Comparison of ENCODE assay signal across 9 cellular contexts in the genomic region with DNA sequence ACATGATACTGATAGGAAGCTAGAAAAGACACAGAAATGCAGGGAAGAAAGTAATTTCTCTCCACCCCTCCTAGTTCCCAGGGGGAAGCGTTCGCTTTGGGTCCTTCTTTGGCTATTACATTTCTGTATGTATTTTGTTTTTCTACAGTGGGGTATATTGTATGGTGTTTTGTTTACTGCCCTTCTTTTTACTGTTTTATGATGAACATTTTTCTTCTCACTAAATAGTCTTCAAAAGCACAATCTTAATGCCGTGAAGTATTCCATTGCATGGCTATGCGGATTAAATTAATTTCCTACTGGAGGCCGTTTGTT. TPM values are rescaled to one million over a fixed set of nuclear protein-coding genes. Genes with fewer than 3 reads are reported as not detected.
DNase-seq lines count a peak whose midpoint lies in the region; ATAC-seq, FAIRE-seq and TF ChIP-seq lines count a peak whose summit lies in the region.
"Had no signal": no experiment of that assay in that cellular context is flagged by ENCODE, and none has a peak within 500 bp of the region (broad histone marks: within the 10 kb centered on the region; RNA-seq: fewer than 3 reads in every experiment).

No MANE protein-coding gene starts in this region.

- no peak overlapping the region for H3K23ac ChIP-seq in mesenchymal stem cell (ENCODE audit: low read length in 2 of 2)

- CTCF ChIA-PET in activated naive CD4-positive, alpha-beta T cell treated with anti-CD3 and anti-CD28 coated beads, Interleukin-2, amount 10 ng/mL, durations not matched to agents 7 days and 5 days (lab: Charles Lee): interaction anchor here (1.0 to 15.2 kb wide), 5 partner anchors 9 to 72 kb away, joined by 4 to 195 read pairs (median 4); a partner anchor contains a TSS
- CTCF ChIA-PET in K562 (lab: Yijun Ruan, JAX; ENCODE audit: low intra/inter-chr PET ratio): no interaction called here

- H3K9me3 ChIP-seq in K562 (replicated peaks; ENCODE audit: control insufficient read depth, insufficient read depth, low read depth, low read length) (no peaks in the 10 kb centered on the region), mesenchymal stem cell (ENCODE audit: control insufficient read depth, low read length) (no peaks in the 10 kb centered on the region), transverse colon (no peaks in the 10 kb centered on the region)

- no peak overlapping the region for H2BK120ac ChIP-seq in mesenchymal stem cell (ENCODE audit: low read depth, low read length)

- TF ChIP-seq RAD21 in K562 (CRISPR knock-in tag; conservative IDR thresholded peaks at IDR 0.05 in 1 of 2, IDR thresholded peaks at IDR 0.05 in 1 of 2): no peak

- H2BK5ac ChIP-seq in mesenchymal stem cell (ENCODE audit: low read depth, low read length, poor library complexity, severe bottlenecking): no peak overlapping the region

- H2BK12ac ChIP-seq in mesenchymal stem cell (ENCODE audit: low read length in 2 of 2): no peak overlapping the region

- no peak overlapping the region for H3K14ac ChIP-seq in mesenchymal stem cell (ENCODE audit: low read length in 2 of 2)

- H3K4me3 ChIP-seq in K562 (peak overlapping the region; percentile 62; the same call in 1 of the 2 replicates), mesenchymal stem cell (ENCODE audit: insufficient read depth in 1 of 2, low read depth in 1 of 2, low read length in 2 of 2) (peak overlapping the region in 1 of 2 experiments; percentile 96), transverse colon (peak overlapping the region in 3 of 4 donors; percentile 73 to 88 (median 81))

- intact Hi-C loops in K562 (cut with micrococcal nuclease) (loop anchor here (2.0 to 5.0 kb wide), 2 partner anchors 106 to 275 kb away; a partner anchor contains a TSS), transverse colon (cut with DNase I; ENCODE audit: low total_unique reads) (no loop called here)

- H4K91ac ChIP-seq in mesenchymal stem cell (ENCODE audit: low read length): no peak overlapping the region

- POLR2A ChIA-PET in K562 (lab: Yijun Ruan, JAX): no interaction called here

- H3K79me2 ChIP-seq in K562 (ENCODE audit: control insufficient read depth, insufficient read depth, low read length): peaks cover 47% of the 10 kb centered on the region

- H3K27ac ChIP-seq in K562 (ENCODE audit: extremely low read depth, low read depth, low read length): peak overlapping the region; percentile 88; the same call in 2 of the 3 replicates
- no peak overlapping the region for H3K27ac ChIP-seq in mesenchymal stem cell (ENCODE audit: low read length, poor library complexity, severe bottlenecking)
- peak overlapping the region; percentile 96 to 98 (median 98) for H3K27ac ChIP-seq in transverse colon

- H3K27ac Mint-ChIP-seq in activated naive CD4-positive, alpha-beta T cell treated with anti-CD3 and anti-CD28 coated beads, Interleukin-2, amount 10 ng/mL, durations not matched to agents 7 days and 5 days: peak overlapping the region; percentile 87
- H3K27ac Mint-ChIP-seq in activated naive CD4-positive, alpha-beta T cell treated with anti-CD3 and anti-CD28 coated beads, Interleukin-2, amount 50 U/mL, for 72 hours: no peak overlapping the region

- DNase-seq in activated naive CD4-positive, alpha-beta T cell treated with anti-CD3 and anti-CD28 coated beads, Interleukin-2, amount 10 ng/mL, durations not matched to agents 7 days and 5 days: no peak
- DNase-seq in activated naive CD4-positive, alpha-beta T cell treated with anti-CD3 and anti-CD28 coated beads, Interleukin-2, amount 50 U/mL, for 72 hours (ENCODE audit: low spot score in 2 of 2): no peak
- no peak for DNase-seq in K562 (ENCODE audit: extremely low read depth in 1 of 4, low spot score in 3 of 4)
- DNase-seq in mesenchymal stem cell: no peak
- no peak for DNase-seq in transverse colon
- DNase-seq in superior temporal gyrus (ENCODE audit: extremely low spot score): no peak
- DNase-seq in mucosa of gallbladder (ENCODE audit: low spot score): no peak
- no peak for DNase-seq in NCI-H2171 treated with DMSO at 0.1 percent for 48 hours (lab: John Stamatoyannopoulos, UW)

- H3K18ac ChIP-seq in mesenchymal stem cell (ENCODE audit: low read depth in 1 of 2, low read length in 2 of 2): no peak overlapping the region

- peaks cover 68% of the 10 kb centered on the region for H3K4me1 Mint-ChIP-seq in activated naive CD4-positive, alpha-beta T cell treated with anti-CD3 and anti-CD28 coated beads, Interleukin-2, amount 10 ng/mL, durations not matched to agents 7 days and 5 days

- peak overlapping the region; percentile 55; the same call in 1 of the 2 replicates for H3K4me2 ChIP-seq in K562 (ENCODE audit: insufficient read depth, low read length)
- peak overlapping the region; percentile 57 for H3K4me2 ChIP-seq in mesenchymal stem cell (ENCODE audit: low read length, poor library complexity, severe bottlenecking)

- H2AFZ ChIP-seq in K562 (ENCODE audit: low read depth, low read length) (peak overlapping the region; percentile 88), mesenchymal stem cell (ENCODE audit: low read depth, low read length) (no peak overlapping the region)

- FAIRE-seq in K562 (lab: Jason Lieb, UNC): no peak

- H3K4me3 Mint-ChIP-seq in activated naive CD4-positive, alpha-beta T cell treated with anti-CD3 and anti-CD28 coated beads, Interleukin-2, amount 10 ng/mL, durations not matched to agents 7 days and 5 days: peak overlapping the region; percentile 78

- WGBS in K562 (ENCODE audit: insufficient coverage, low coverage, missing lambda C conversion rate): 24% methylated on average over 5 of the region's 5 CpGs
- 17% methylated on average over 2 of the region's 5 CpGs for WGBS in mesenchymal stem cell
- WGBS in transverse colon (ENCODE audit: low coverage in 1 of 2), 2 donors: 43 to 50% methylated on average over 5 of the region's 5 CpGs

- TF ChIP-seq EP300 in K562 (IDR thresholded peaks at IDR 0.05; ENCODE audit: low read length) (no peak), transverse colon (IDR thresholded peaks at IDR 0.05; ENCODE audit: low read depth) (no peak)

- TF ChIP-seq POLR2A in K562 (conservative IDR thresholded peaks at IDR 0.05) (no peak), transverse colon (IDR thresholded peaks at IDR 0.05) (no peak)

- ATAC-seq in activated naive CD4-positive, alpha-beta T cell treated with anti-CD3 and anti-CD28 coated beads, Interleukin-2, amount 50 U/mL, for 72 hours: no peak
- no peak for ATAC-seq in K562

- no peak overlapping the region for H2AK5ac ChIP-seq in mesenchymal stem cell (ENCODE audit: low read length, severe bottlenecking)

- H2BK15ac ChIP-seq in mesenchymal stem cell (ENCODE audit: low read depth, poor library complexity, severe bottlenecking): no peak overlapping the region

- H3K79me1 ChIP-seq in mesenchymal stem cell (replicated peaks; ENCODE audit: low read length, poor library complexity, severe bottlenecking): peaks cover 14% of the 10 kb centered on the region

- H3K4me1 ChIP-seq in K562 (replicated peaks in 1 of 2; ENCODE audit: control insufficient read depth in 2 of 2, insufficient read depth in 2 of 2, low read length in 2 of 2) (peaks cover 40 to 45% of the 10 kb centered on the region in 2 experiments), mesenchymal stem cell (ENCODE audit: control insufficient read depth, insufficient read depth, low read depth, low read length) (peaks cover 24% of the 10 kb centered on the region), transverse colon (peaks cover 38 to 69% (median 65%) of the 10 kb centered on the region in 4 donors)

- H3K9ac ChIP-seq in K562 (ENCODE audit: insufficient read depth in 1 of 2, low read depth in 2 of 2, low read length in 2 of 2) (peak overlapping the region; percentile 82 to 92; a peak in 3 of 4 replicates), mesenchymal stem cell (ENCODE audit: low read length) (peak overlapping the region; percentile 84)

- TF ChIP-seq CTCF in K562 (IDR thresholded peaks at IDR 0.05 in 2 of 3, conservative IDR thresholded peaks at IDR 0.05 in 1 of 3; ENCODE audit: insufficient read depth in 2 of 3, low read depth in 1 of 3, low read length in 3 of 3): no peak
- peak in 1 of 5 experiments; percentile 55 for TF ChIP-seq CTCF in transverse colon (IDR thresholded peaks at IDR 0.05)

- H3K27me3 Mint-ChIP-seq in activated naive CD4-positive, alpha-beta T cell treated with anti-CD3 and anti-CD28 coated beads, Interleukin-2, amount 10 ng/mL, durations not matched to agents 7 days and 5 days: peaks cover 4% of the 10 kb centered on the region

- peaks cover 3% of the 10 kb centered on the region for H3K9me1 ChIP-seq in K562 (ENCODE audit: control insufficient read depth, insufficient read depth, low read length)

- H3K27me3 ChIP-seq in K562 (ENCODE audit: control insufficient read depth in 2 of 2, insufficient read depth in 2 of 2, low read length in 2 of 2) (no peaks in the 10 kb centered on the region), mesenchymal stem cell (ENCODE audit: control insufficient read depth in 1 of 2, insufficient read depth in 1 of 2, low read length in 2 of 2) (no peaks in the 10 kb centered on the region), transverse colon (no peaks in the 10 kb centered on the region)

- H3K4ac ChIP-seq in mesenchymal stem cell (ENCODE audit: low read depth in 1 of 2, low read length in 2 of 2): no peak overlapping the region

- H3K36me3 ChIP-seq in K562 (ENCODE audit: control insufficient read depth, insufficient read depth, low read length): peaks cover 12% of the 10 kb centered on the region; the same call in 2 of the 3 replicates
- H3K36me3 ChIP-seq in mesenchymal stem cell (ENCODE audit: control insufficient read depth in 1 of 2, insufficient read depth in 2 of 2, low read depth in 1 of 2, low read length in 2 of 2): no peaks in the 10 kb centered on the region
- no peaks in the 10 kb centered on the region for H3K36me3 ChIP-seq in transverse colon

- in situ Hi-C loops in K562 (cut with MboI): no loop called here
- in situ Hi-C loops in transverse colon (cut with MboI; ENCODE audit: low pct_ligation_motif_present in 1 of 4, low pct_unique_long_range_greater_than_20kb in 1 of 4, low sequenced_read_pairs in 3 of 4): loop anchor here in 3 of 4 donors (10.0 to 25.0 kb wide), 2 partner anchors 95 to 102 kb away; a partner anchor contains a TSS

- peaks cover 13% of the 10 kb centered on the region for H3K36me3 Mint-ChIP-seq in activated naive CD4-positive, alpha-beta T cell treated with anti-CD3 and anti-CD28 coated beads, Interleukin-2, amount 10 ng/mL, durations not matched to agents 7 days and 5 days
- no peaks in the 10 kb centered on the region for H3K36me3 Mint-ChIP-seq in activated naive CD4-positive, alpha-beta T cell treated with anti-CD3 and anti-CD28 coated beads, Interleukin-2, amount 50 U/mL, for 72 hours

- no peak overlapping the region for H4K8ac ChIP-seq in mesenchymal stem cell (ENCODE audit: low read length)

- no TSS peak for BruUV-seq in K562 (replicated peaks; lab: Mats Ljungman, UMichigan)

- no peaks in the 10 kb centered on the region for H3K9me3 Mint-ChIP-seq in activated naive CD4-positive, alpha-beta T cell treated with anti-CD3 and anti-CD28 coated beads, Interleukin-2, amount 10 ng/mL, durations not matched to agents 7 days and 5 days
- H3K9me3 Mint-ChIP-seq in activated naive CD4-positive, alpha-beta T cell treated with anti-CD3 and anti-CD28 coated beads, Interleukin-2, amount 50 U/mL, for 72 hours: no peaks in the 10 kb centered on the region

- H4K20me1 ChIP-seq in K562 (replicated peaks; ENCODE audit: control insufficient read depth, insufficient read depth, low read length): no peaks in the 10 kb centered on the region

RNA-seq across cellular contexts. Expression of a gene that starts 0.4 kb away (rescaled TPM):
- total RNA-seq in activated naive CD4-positive, alpha-beta T cell treated with anti-CD3 and anti-CD28 coated beads, Interleukin-2, amount 50 U/mL, for 72 hours: 10 to 100 TPM; 46.1 to 47.5 TPM
- total RNA-seq in K562 (2011; cell fraction: chromatin; rRNA removed; ENCODE audit: low replicate concordance): 60.5 and 126 TPM in 2 replicates
- 123 and 144 TPM in 2 replicates for total RNA-seq in K562 (2011; cell fraction: nucleolus; rRNA removed)
- 126 and 128 TPM in 2 replicates for total RNA-seq in K562 (2011; cell fraction: nucleoplasm; rRNA removed)
- 64.8 and 71.4 TPM in 2 replicates for total RNA-seq in K562 (2014; rRNA removed)
- total RNA-seq in K562 (2014; rRNA removed; fragmentation: Illumina TruSeq; extraction: Trizol): 56.6 and 59.2 TPM in 2 replicates
- 43.7 and 46.8 TPM in 2 replicates for total RNA-seq in K562 (2015; rRNA removed; fragmentation: Illumina TruSeq; extraction: Trizol)
- total RNA-seq in K562 (2021): 90.7 and 102 TPM in 2 replicates
- 45.9 and 66.8 TPM in 2 replicates for polyA plus RNA-seq in K562 (2011; rRNA removed)
- polyA plus RNA-seq in K562 (2011; cell fraction: cytosol; rRNA removed): 68.3 and 77.4 TPM in 2 replicates
- 111 and 118 TPM in 2 replicates for polyA plus RNA-seq in K562 (2011; cell fraction: nucleus; rRNA removed)
- 77.9 and 194 TPM in 2 replicates for polyA plus RNA-seq in K562 (2012)
- 105 and 112 TPM in 2 replicates for polyA plus RNA-seq in K562 (2014; fragmentation: Illumina TruSeq; extraction: Trizol)
- 10 to 100 TPM; 14.2 to 35.6 TPM for polyA plus RNA-seq in K562 (2014; fragmentation: Nextera tagmentation; extraction: Ambion mirVana)
- polyA plus RNA-seq in K562 (2014; rRNA removed): 47.0 and 49.5 TPM in 2 replicates
- polyA minus RNA-seq in K562 (2011; rRNA and poly(A)+ RNA removed): 37.4 and 39.0 TPM in 2 replicates
- 26.7 and 30.6 TPM in 2 replicates for polyA minus RNA-seq in K562 (2011; cell fraction: cytosol; rRNA and poly(A)+ RNA removed)
- polyA minus RNA-seq in K562 (2011; cell fraction: nucleus; rRNA and poly(A)+ RNA removed): 15.1 and 18.2 TPM in 2 replicates
- 178 TPM for polyA plus RNA-seq in mesenchymal stem cell (2013, experiment 1 of 2)
- polyA plus RNA-seq in mesenchymal stem cell (2013, experiment 2 of 2): 177 TPM
- 100 to 1,000 TPM in 3 of 4 donors, 10 to 100 TPM in 1; 80.0 to 356 (median 200) TPM for total RNA-seq in transverse colon
- 388 TPM for total RNA-seq in mucosa of gallbladder

RNA-seq across cellular contexts. Expression of a gene that starts 22.3 kb away (rescaled TPM):
- total RNA-seq in activated naive CD4-positive, alpha-beta T cell treated with anti-CD3 and anti-CD28 coated beads, Interleukin-2, amount 50 U/mL, for 72 hours: 10 to 100 TPM; 25.1 to 30.4 TPM
- 14.5 and 65.7 TPM in 2 replicates for total RNA-seq in K562 (2011; cell fraction: chromatin; rRNA removed; ENCODE audit: low replicate concordance)
- 43.7 and 53.7 TPM in 2 replicates for total RNA-seq in K562 (2011; cell fraction: nucleolus; rRNA removed)
- total RNA-seq in K562 (2011; cell fraction: nucleoplasm; rRNA removed): 35.0 and 68.9 TPM in 2 replicates
- total RNA-seq in K562 (2014; rRNA removed): 50.2 and 55.7 TPM in 2 replicates
- 17.5 and 26.0 TPM in 2 replicates for total RNA-seq in K562 (2014; rRNA removed; fragmentation: Illumina TruSeq; extraction: Trizol)
- 32.3 and 34.0 TPM in 2 replicates for total RNA-seq in K562 (2015; rRNA removed; fragmentation: Illumina TruSeq; extraction: Trizol)
- total RNA-seq in K562 (2021): 59.5 and 60.1 TPM in 2 replicates
- polyA plus RNA-seq in K562 (2011; rRNA removed): 37.2 and 41.2 TPM in 2 replicates
- polyA plus RNA-seq in K562 (2011; cell fraction: cytosol; rRNA removed): 44.5 and 73.0 TPM in 2 replicates
- 74.3 and 129 TPM in 2 replicates for polyA plus RNA-seq in K562 (2011; cell fraction: nucleus; rRNA removed)
- 59.7 and 79.4 TPM in 2 replicates for polyA plus RNA-seq in K562 (2012)
- 64.2 and 68.2 TPM in 2 replicates for polyA plus RNA-seq in K562 (2014; fragmentation: Illumina TruSeq; extraction: Trizol)
- 100 to 1,000 TPM in 1 of 2 experiments, 10 to 100 TPM in 1; 89.1 to 105 TPM for polyA plus RNA-seq in K562 (2014; fragmentation: Nextera tagmentation; extraction: Ambion mirVana)
- 80.6 and 85.2 TPM in 2 replicates for polyA plus RNA-seq in K562 (2014; rRNA removed)
- 8.8 and 9.5 TPM in 2 replicates for polyA minus RNA-seq in K562 (2011; rRNA and poly(A)+ RNA removed)
- polyA minus RNA-seq in K562 (2011; cell fraction: cytosol; rRNA and poly(A)+ RNA removed): 11.2 and 13.5 TPM in 2 replicates
- polyA minus RNA-seq in K562 (2011; cell fraction: nucleus; rRNA and poly(A)+ RNA removed): 11.0 and 18.3 TPM in 2 replicates
- polyA plus RNA-seq in mesenchymal stem cell (2013, experiment 1 of 2): 87.9 TPM
- 88.5 TPM for polyA plus RNA-seq in mesenchymal stem cell (2013, experiment 2 of 2)
- total RNA-seq in transverse colon: 100 to 1,000 TPM in 2 of 4 donors, 10 to 100 TPM in 2; 14.3 to 111 (median 100) TPM
- total RNA-seq in mucosa of gallbladder: 154 TPM

RNA-seq across cellular contexts. Expression of a gene that starts 22.7 kb away (rescaled TPM):
- 10 to 100 TPM; 67.7 to 68.4 TPM for total RNA-seq in activated naive CD4-positive, alpha-beta T cell treated with anti-CD3 and anti-CD28 coated beads, Interleukin-2, amount 50 U/mL, for 72 hours
- 32.1 and 75.8 TPM in 2 replicates for total RNA-seq in K562 (2011; cell fraction: chromatin; rRNA removed; ENCODE audit: low replicate concordance)
- 53.4 and 63.2 TPM in 2 replicates for total RNA-seq in K562 (2011; cell fraction: nucleolus; rRNA removed)
- 39.5 and 41.6 TPM in 2 replicates for total RNA-seq in K562 (2011; cell fraction: nucleoplasm; rRNA removed)
- total RNA-seq in K562 (2014; rRNA removed) (156 and 197 TPM in 2 replicates), K562 (2014; rRNA removed; fragmentation: Illumina TruSeq; extraction: Trizol) (62.2 and 77.6 TPM in 2 replicates), K562 (2015; rRNA removed; fragmentation: Illumina TruSeq; extraction: Trizol) (94.1 and 99.2 TPM in 2 replicates), K562 (2021) (87.7 and 96.9 TPM in 2 replicates), transverse colon (100 to 1,000 TPM in 3 of 4 donors, 10 to 100 TPM in 1; 96.9 to 466 (median 174) TPM), mucosa of gallbladder (114 TPM)
- polyA plus RNA-seq in K562 (2011; rRNA removed) (39.5 and 47.3 TPM in 2 replicates), K562 (2014; fragmentation: Illumina TruSeq; extraction: Trizol) (135 and 139 TPM in 2 replicates), K562 (2014; fragmentation: Nextera tagmentation; extraction: Ambion mirVana) (1 to 10 TPM; 5.7 to 8.9 TPM), K562 (2014; rRNA removed) (133 and 156 TPM in 2 replicates)
- polyA plus RNA-seq in K562 (2011; cell fraction: cytosol; rRNA removed): 74.7 and 140 TPM in 2 replicates
- 86.2 and 95.8 TPM in 2 replicates for polyA plus RNA-seq in K562 (2011; cell fraction: nucleus; rRNA removed)
- 76.3 and 79.7 TPM in 2 replicates for polyA plus RNA-seq in K562 (2012)
- 38.7 and 46.6 TPM in 2 replicates for polyA minus RNA-seq in K562 (2011; rRNA and poly(A)+ RNA removed)
- 31.6 and 40.7 TPM in 2 replicates for polyA minus RNA-seq in K562 (2011; cell fraction: cytosol; rRNA and poly(A)+ RNA removed)
- polyA minus RNA-seq in K562 (2011; cell fraction: nucleus; rRNA and poly(A)+ RNA removed): 18.7 and 26.5 TPM in 2 replicates
- polyA plus RNA-seq in mesenchymal stem cell (2013, experiment 1 of 2): 44.9 TPM
- 43.4 TPM for polyA plus RNA-seq in mesenchymal stem cell (2013, experiment 2 of 2)

RNA-seq across cellular contexts. Expression of a gene that starts 31.8 kb away (rescaled TPM):
- total RNA-seq in activated naive CD4-positive, alpha-beta T cell treated with anti-CD3 and anti-CD28 coated beads, Interleukin-2, amount 50 U/mL, for 72 hours: under 1 TPM; 0.46 to 0.88 TPM
- total RNA-seq in K562 (2011; cell fraction: chromatin; rRNA removed; ENCODE audit: low replicate concordance): 0.35 TPM in 1 of 2 replicates, not detected in the other
- total RNA-seq in K562 (2011; cell fraction: nucleolus; rRNA removed): 0.33 TPM in 1 of 2 replicates, not detected in the other
- 0.22 and 0.38 TPM in 2 replicates for total RNA-seq in K562 (2011; cell fraction: nucleoplasm; rRNA removed)
- total RNA-seq in K562 (2014; rRNA removed): not detected in 2 replicates
- total RNA-seq in K562 (2014; rRNA removed; fragmentation: Illumina TruSeq; extraction: Trizol): not detected in 2 replicates
- total RNA-seq in K562 (2015; rRNA removed; fragmentation: Illumina TruSeq; extraction: Trizol): not detected in 2 replicates
- total RNA-seq in K562 (2021): not detected in 2 replicates
- not detected in 2 replicates for polyA plus RNA-seq in K562 (2011; rRNA removed)
- 0.04 TPM in 1 of 2 replicates, not detected in the other for polyA plus RNA-seq in K562 (2011; cell fraction: cytosol; rRNA removed)
- 0.07 and 0.09 TPM in 2 replicates for polyA plus RNA-seq in K562 (2011; cell fraction: nucleus; rRNA removed)
- polyA plus RNA-seq in K562 (2012): 0.08 TPM in 1 of 2 replicates, not detected in the other
- polyA plus RNA-seq in K562 (2014; fragmentation: Illumina TruSeq; extraction: Trizol): not detected in 2 replicates
- not detected for polyA plus RNA-seq in K562 (2014; fragmentation: Nextera tagmentation; extraction: Ambion mirVana)
- polyA plus RNA-seq in K562 (2014; rRNA removed): not detected in 2 replicates
- polyA minus RNA-seq in K562 (2011; rRNA and poly(A)+ RNA removed): not detected in 2 replicates
- not detected in 2 replicates for polyA minus RNA-seq in K562 (2011; cell fraction: cytosol; rRNA and poly(A)+ RNA removed)
- not detected in 2 replicates for polyA minus RNA-seq in K562 (2011; cell fraction: nucleus; rRNA and poly(A)+ RNA removed)
- polyA plus RNA-seq in mesenchymal stem cell (2013, experiment 1 of 2): 5.1 TPM
- polyA plus RNA-seq in mesenchymal stem cell (2013, experiment 2 of 2): 5.5 TPM
- 1 to 10 TPM in 2 of 4 donors, not detected in 2; 2.5 to 3.0 TPM for total RNA-seq in transverse colon
- 49.3 TPM for total RNA-seq in mucosa of gallbladder
- total RNA-seq: Daoy had no signal
